ENCODE assay signal across 8 cellular contexts in genomic region chr14:102524451-102525212, GRCh38. TPM values are rescaled to one million over a fixed set of nuclear protein-coding genes. Genes with fewer than 3 reads are reported as not detected.
A peak's percentile ranks its signal among the peaks of the same experiment; 100 is the strongest.
DNase-seq lines count a peak whose midpoint lies in the region; ATAC-seq and TF ChIP-seq lines count a peak whose summit lies in the region.

No MANE protein-coding gene starts in this region.

- peaks cover 2% of the 10 kb centered on the region for H3K79me2 ChIP-seq in trophoblast cell (ENCODE audit: control insufficient read depth, insufficient read depth, low read length, poor library complexity)

- peak; percentile 89 for TF ChIP-seq CTCF in GM12864 (IDR thresholded peaks at IDR 0.05; ENCODE audit: low read depth, low read length, missing control alignments)
- TF ChIP-seq CTCF in type B pancreatic cell (conservative IDR thresholded peaks at IDR 0.05): peak; percentile 100

- peaks cover 8% of the 10 kb centered on the region for H3K4me1 Mint-ChIP-seq in type B pancreatic cell (ENCODE audit: unreplicated experiment)

- H2AFZ ChIP-seq in trophoblast cell (ENCODE audit: insufficient read depth, low read length, poor library complexity): peak overlapping the region; percentile 80

- peak overlapping the region; percentile 44 for H3K18ac ChIP-seq in trophoblast cell (ENCODE audit: low read length)

- H3K27ac ChIP-seq in trophoblast cell (ENCODE audit: low read depth, low read length): peak overlapping the region; percentile 68

- H4K91ac ChIP-seq in trophoblast cell (ENCODE audit: low read depth, low read length): peak overlapping the region; percentile 73

- peaks cover 5 to 6% of the 10 kb centered on the region in 2 experiments for H3K4me1 ChIP-seq in trophoblast cell (ENCODE audit: control insufficient read depth in 1 of 2, insufficient read depth in 2 of 2, low read length in 2 of 2)

- H3K9ac ChIP-seq in trophoblast cell (ENCODE audit: low read length): peak overlapping the region; percentile 21

- H3K4me3 Mint-ChIP-seq in type B pancreatic cell: peak overlapping the region; percentile 90

- H3K27me3 ChIP-seq in trophoblast cell (ENCODE audit: insufficient read depth, low read length): no peaks in the 10 kb centered on the region

- H2BK12ac ChIP-seq in trophoblast cell (ENCODE audit: low read length): no peak overlapping the region

- peak overlapping the region; percentile 79 for H4K12ac ChIP-seq in trophoblast cell (ENCODE audit: low read depth, low read length)

- H3K4me2 ChIP-seq in trophoblast cell (ENCODE audit: low read length): peak overlapping the region; percentile 95

- H3K36me3 ChIP-seq in trophoblast cell (ENCODE audit: control insufficient read depth in 1 of 2, insufficient read depth in 2 of 2, low read length in 2 of 2): no peaks in the 10 kb centered on the region

- DNase-seq in GM12864 (ENCODE audit: low read depth) (peak; percentile 97), NCI-H1105 (lab: John Stamatoyannopoulos, UW) (peak; percentile 99), SKM-1 treated with dmso at 0.1 percent for 144 hours (lab: John Stamatoyannopoulos, UW; ENCODE audit: unreplicated experiment) (peak; percentile 82), cardiac septum (ENCODE audit: low spot score) (peak; percentile 98), trophoblast cell (peak; percentile 98 to 99), type B pancreatic cell (ENCODE audit: extremely low spot score, unreplicated experiment) (peak; percentile 99)
- DNase-seq in activated naive CD8-positive, alpha-beta T cell treated with anti-CD3 and anti-CD28 coated beads, Interleukin-2, amount 50 U/mL, for 16 hours (ENCODE audit: low read depth, low spot score): peak; percentile 84

- peak overlapping the region; percentile 60 for H2BK120ac ChIP-seq in trophoblast cell (ENCODE audit: insufficient read depth, low read length, poor library complexity)

- H3K4ac ChIP-seq in trophoblast cell (ENCODE audit: low read depth, low read length): peak overlapping the region; percentile 30

- peak overlapping the region; percentile 72 for H4K8ac ChIP-seq in trophoblast cell (ENCODE audit: low read depth, low read length)

- H3K9me3 Mint-ChIP-seq in type B pancreatic cell: no peaks in the 10 kb centered on the region

- H3K9me3 ChIP-seq in trophoblast cell (ENCODE audit: insufficient read depth, low read depth, low read length): no peaks in the 10 kb centered on the region

- ATAC-seq in HG02623 (IDR thresholded peaks at IDR 0.05; ENCODE audit: unreplicated experiment): peak; percentile 96

- intact Hi-C loops in cardiac septum (cut with DNase I): loop anchor here (5.0 to 10.0 kb wide), 2 partner anchors 68 to 170 kb away; partner anchors contain the start of gene RCOR1

- H3K23ac ChIP-seq in trophoblast cell (ENCODE audit: low read length): no peak overlapping the region

- H3K27ac Mint-ChIP-seq in type B pancreatic cell: peak overlapping the region; percentile 99

- no peak overlapping the region for H2AK5ac ChIP-seq in trophoblast cell (ENCODE audit: low read length)

- no peaks in the 10 kb centered on the region for H3K36me3 Mint-ChIP-seq in type B pancreatic cell

- H2BK5ac ChIP-seq in trophoblast cell (ENCODE audit: low read depth, low read length, poor library complexity): peak overlapping the region; percentile 53

- peaks cover 14% of the 10 kb centered on the region for H3K79me1 ChIP-seq in trophoblast cell (ENCODE audit: low read length)

- H3K14ac ChIP-seq in trophoblast cell (ENCODE audit: low read length): peak overlapping the region; percentile 67

- H3K4me3 ChIP-seq in GM12864 (ENCODE audit: low read depth, low read length) (peak overlapping the region; percentile 70), trophoblast cell (ENCODE audit: low read depth, low read length) (peak overlapping the region; percentile 67)

- no peaks in the 10 kb centered on the region for H3K27me3 Mint-ChIP-seq in type B pancreatic cell

- no CpG with 5 or more reads among the region's 32 CpGs for WGBS in trophoblast cell (ENCODE audit: extremely low coverage, insufficient coverage, insufficient read length)

RNA-seq across cellular contexts. Expression of gene ANKRD9, which starts 15.1 kb away (rescaled TPM):
- total RNA-seq in cardiac septum (137 TPM), type B pancreatic cell (ENCODE audit: low replicate concordance) (31.4 and 46.6 TPM in 2 replicates)
- 9.8 and 10.1 TPM in 2 replicates for polyA plus RNA-seq in trophoblast cell (2013)

Comparison
In these comparisons a context has a peak if more than half of its experiments do, and no peak if none do; other contexts are left out.
1. Peak in every context shown above with its lines: DNase-seq, ATAC-seq, H3K4me3 ChIP-seq and H3K27ac ChIP-seq.